10 cellular contexts compared by ENCODE assay signal in the genomic region with DNA sequence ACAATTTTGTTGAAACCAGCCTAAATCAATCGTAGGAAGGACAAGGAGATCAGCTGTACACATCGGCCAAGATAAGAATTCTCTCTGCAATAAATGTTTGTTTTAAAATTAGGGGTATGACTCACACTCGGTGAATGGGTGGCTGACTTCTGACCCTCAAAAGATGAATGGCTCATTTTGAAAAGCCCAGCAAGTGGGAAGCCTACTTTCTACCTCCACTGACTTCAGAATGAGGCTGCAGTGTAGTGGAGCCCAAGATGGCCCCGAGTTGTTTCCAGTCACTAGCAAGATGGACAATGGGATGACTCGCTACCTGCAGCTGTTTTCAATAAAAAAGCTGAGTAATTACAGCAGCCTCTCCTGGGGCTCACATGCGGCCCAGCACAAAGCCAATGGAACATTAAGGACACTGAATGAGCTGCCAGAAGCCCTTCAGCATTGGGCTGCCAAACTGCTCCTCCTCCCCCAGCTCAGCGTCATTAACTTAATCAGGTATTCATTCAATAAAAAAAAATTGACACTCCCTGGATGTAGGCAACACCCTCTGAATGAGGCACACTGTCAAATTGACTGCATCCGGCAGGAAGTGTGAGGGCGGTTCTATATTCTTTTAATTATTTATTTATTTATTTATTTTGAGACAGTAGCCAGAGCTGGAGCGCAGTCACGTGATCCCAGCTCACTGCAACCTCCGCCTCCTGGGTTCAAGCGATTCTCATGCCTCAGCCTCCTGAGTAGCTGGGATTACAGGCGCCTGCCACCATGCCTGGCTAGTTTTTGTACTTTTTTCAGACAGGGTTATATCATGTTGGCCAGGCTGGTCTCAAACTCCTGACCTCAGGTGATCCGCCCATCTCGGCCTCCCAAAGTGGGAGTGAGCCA.
DNase-seq lines count a peak whose midpoint lies in the region; ATAC-seq and TF ChIP-seq lines count a peak whose summit lies in the region.
"Had no signal": no experiment of that assay in that cellular context is flagged by ENCODE, and none has a peak within 500 bp of the region (broad histone marks: within the 10 kb centered on the region; RNA-seq: fewer than 3 reads in every experiment).

No MANE protein-coding gene starts in this region.

- DNase-seq in HT-29 (ENCODE audit: low spot score) (peak; percentile 46), adrenal gland (peak in 6 of 7 donors; percentile 57 to 82 (median 70)), iPS-NIHi7 (ENCODE audit: extremely low spot score) (peak; percentile 26)
- DNase-seq in activated naive CD4-positive, alpha-beta T cell treated with anti-CD3 and anti-CD28 coated beads, Interleukin-2, amount 50 U/mL, for 72 hours (ENCODE audit: low spot score in 2 of 2) = no peak
- DNase-seq in activated T-cell treated with anti-CD3 and anti-CD28 coated beads, Interleukin-2, amount 50 U/mL, for 4 hours = no peak
- DNase-seq: DND-41, dorsolateral prefrontal cortex had no signal

- no peaks in the 10 kb centered on the region for H3K36me3 Mint-ChIP-seq in activated naive CD4-positive, alpha-beta T cell treated with anti-CD3 and anti-CD28 coated beads, Interleukin-2, amount 50 U/mL, for 72 hours
- H3K36me3 Mint-ChIP-seq in activated T-cell treated with anti-CD3 and anti-CD28 coated beads, Interleukin-2, amount 50 U/mL, for 4 hours (ENCODE audit: insufficient read depth) = peaks cover 7% of the 10 kb centered on the region

- H3K27ac ChIP-seq in ACC112 (ENCODE audit: low read depth, low read length) = peak overlapping the region; percentile 88
- peak overlapping the region; percentile 17 to 78 (median 70) for H3K27ac ChIP-seq in adrenal gland

- no peaks in the 10 kb centered on the region for H3K79me2 ChIP-seq in ACC112 (ENCODE audit: control insufficient read depth, insufficient read depth, low read length, unreplicated experiment)

- peak overlapping the region; percentile 37 for H2AFZ ChIP-seq in ACC112 (ENCODE audit: low read length, unreplicated experiment)

- WGBS in adrenal gland, 4 donors = 61 to 68% (median 63%) methylated on average over 16 of the region's 16 CpGs

- peak overlapping the region; percentile 27; the same call in 1 of the 2 replicates for H3K4me3 ChIP-seq in ACC112 (ENCODE audit: low read depth, low read length)
- no peak overlapping the region for H3K4me3 ChIP-seq in adrenal gland
- H3K4me3 ChIP-seq: dorsolateral prefrontal cortex had no signal

- H3K27ac Mint-ChIP-seq in activated naive CD4-positive, alpha-beta T cell treated with anti-CD3 and anti-CD28 coated beads, Interleukin-2, amount 50 U/mL, for 72 hours = no peak overlapping the region

- peaks cover 5% of the 10 kb centered on the region for H3K4me1 Mint-ChIP-seq in activated T-cell treated with anti-CD3 and anti-CD28 coated beads, Interleukin-2, amount 50 U/mL, for 4 hours (ENCODE audit: low read depth)

- intact Hi-C loops in adrenal gland (cut with DNase I) = no loop called here

- no peaks in the 10 kb centered on the region for H3K27me3 Mint-ChIP-seq in activated T-cell treated with anti-CD3 and anti-CD28 coated beads, Interleukin-2, amount 50 U/mL, for 4 hours (ENCODE audit: low read depth)

- no peak overlapping the region for H3K4me3 Mint-ChIP-seq in activated T-cell treated with anti-CD3 and anti-CD28 coated beads, Interleukin-2, amount 50 U/mL, for 4 hours

- H3K4me1 ChIP-seq in ACC112 (ENCODE audit: control insufficient read depth, insufficient read depth, low read length, unreplicated experiment) (peaks cover 30% of the 10 kb centered on the region), adrenal gland (replicated peaks in 1 of 2) (peaks cover 11 to 17% of the 10 kb centered on the region in 2 donors)

- H3K36me3 ChIP-seq in ACC112 (ENCODE audit: insufficient read depth, low read length) (no peaks in the 10 kb centered on the region), adrenal gland (replicated peaks in 1 of 2) (no peaks in the 10 kb centered on the region)

- no peaks in the 10 kb centered on the region for H3K9me3 Mint-ChIP-seq in activated naive CD4-positive, alpha-beta T cell treated with anti-CD3 and anti-CD28 coated beads, Interleukin-2, amount 50 U/mL, for 72 hours
- no peaks in the 10 kb centered on the region for H3K9me3 Mint-ChIP-seq in activated T-cell treated with anti-CD3 and anti-CD28 coated beads, Interleukin-2, amount 50 U/mL, for 4 hours

- peak in 1 of 2 donors; percentile 42 for TF ChIP-seq POLR2A in adrenal gland (IDR thresholded peaks at IDR 0.05)

- H3K27me3 ChIP-seq in ACC112 (ENCODE audit: insufficient read depth, low read length) (no peaks in the 10 kb centered on the region), adrenal gland (no peaks in the 10 kb centered on the region)
- H3K27me3 ChIP-seq: dorsolateral prefrontal cortex had no signal

- no peak for TF ChIP-seq CTCF in adrenal gland (IDR thresholded peaks at IDR 0.05)

- ATAC-seq in activated naive CD4-positive, alpha-beta T cell treated with anti-CD3 and anti-CD28 coated beads, Interleukin-2, amount 50 U/mL, for 72 hours = no peak
- ATAC-seq in activated T-cell treated with anti-CD3 and anti-CD28 coated beads, Interleukin-2, amount 50 U/mL, for 4 hours = no peak
- ATAC-seq in HG02759 (IDR thresholded peaks at IDR 0.05; ENCODE audit: unreplicated experiment) = no peak
- no peak for ATAC-seq in GM19351 (IDR thresholded peaks at IDR 0.05; ENCODE audit: unreplicated experiment)

- H3K9me3 ChIP-seq in adrenal gland (replicated peaks in 1 of 3) = no peaks in the 10 kb centered on the region

Comparison
In these comparisons a context has a peak if more than half of its experiments do, and no peak if none do; other contexts are left out.
1. DNase-seq: peak in HT-29 (single experiment), adrenal gland (6 of 7) and iPS-NIHi7 (single experiment); none in activated naive CD4-positive, alpha-beta T cell treated with anti-CD3 and anti-CD28 coated beads, Interleukin-2, amount 50 U/mL, for 72 hours (0 of 2) and activated T-cell treated with anti-CD3 and anti-CD28 coated beads, Interleukin-2, amount 50 U/mL, for 4 hours (single experiment).